In the genomic region with DNA sequence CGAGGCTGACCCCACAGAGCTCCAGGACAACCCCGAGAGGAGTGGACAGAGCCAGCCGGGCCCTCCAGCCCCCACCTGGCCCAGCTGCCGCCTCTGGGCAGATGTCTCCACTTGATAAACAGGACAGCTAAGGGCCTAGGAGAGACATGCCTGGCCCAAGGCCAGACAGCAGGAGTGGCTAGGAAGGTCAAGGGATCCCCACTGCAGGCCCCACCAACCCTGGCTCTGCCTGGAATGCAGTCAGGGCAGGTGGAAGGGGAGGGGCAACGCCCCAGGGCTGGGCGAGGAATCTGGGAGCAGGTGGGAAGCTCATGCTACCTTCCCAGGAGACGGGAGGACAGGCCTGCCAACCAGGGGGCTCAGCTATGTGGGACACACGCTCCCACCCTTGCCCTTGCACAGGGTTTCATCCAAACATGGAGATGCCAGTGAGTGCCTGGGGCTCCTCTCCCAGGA, we compare ENCODE assay signal across 8 cellular contexts. TPM values are rescaled to one million over a fixed set of nuclear protein-coding genes. Genes with fewer than 3 reads are reported as not detected.
DNase-seq lines count a peak whose midpoint lies in the region; TF ChIP-seq lines count a peak whose summit lies in the region.

No MANE protein-coding gene starts in this region.

- intact Hi-C loops in colonic mucosa (cut with DNase I), result no loop called here

- H3K4me3 ChIP-seq in BLaER1 (peak overlapping the region; percentile 61), colonic mucosa (no peak overlapping the region), muscle layer of colon (ENCODE audit: low read depth in 1 of 2, low read length in 2 of 2) (no peak overlapping the region)

- H3K27ac ChIP-seq in BLaER1 (peak overlapping the region; percentile 85), colonic mucosa (peak overlapping the region; percentile 50), muscle layer of colon (ENCODE audit: low read depth, low read length) (peak overlapping the region; percentile 43)

- H3K9ac ChIP-seq in BLaER1 (peak overlapping the region; percentile 71), colonic mucosa (ENCODE audit: low read depth in 2 of 2, low read length in 2 of 2) (peak overlapping the region; percentile 64 to 73), muscle layer of colon (ENCODE audit: low read length) (no peak overlapping the region)

- no peaks in the 10 kb centered on the region for H3K27me3 ChIP-seq in BLaER1
- H3K27me3 ChIP-seq in colonic mucosa, result no peaks in the 10 kb centered on the region
- no peaks in the 10 kb centered on the region for H3K27me3 ChIP-seq in muscle layer of colon (ENCODE audit: control insufficient read depth in 1 of 2, insufficient read depth in 2 of 2, low read length in 2 of 2)

- peaks cover 100% of the 10 kb centered on the region for H3K4me1 ChIP-seq in BLaER1
- peaks cover 44% of the 10 kb centered on the region for H3K4me1 ChIP-seq in colonic mucosa
- peaks cover 76% of the 10 kb centered on the region for H3K4me1 ChIP-seq in muscle layer of colon (ENCODE audit: insufficient read depth, low read length)

- H3K36me3 ChIP-seq in BLaER1, result peaks cover 6% of the 10 kb centered on the region; the same call in 1 of the 2 replicates
- H3K36me3 ChIP-seq in colonic mucosa, result no peaks in the 10 kb centered on the region
- no peaks in the 10 kb centered on the region for H3K36me3 ChIP-seq in muscle layer of colon (ENCODE audit: insufficient read depth, low read length)

- peaks cover 100% of the 10 kb centered on the region for H4K20me1 ChIP-seq in BLaER1

- DNase-seq in NCI-H146 (lab: John Stamatoyannopoulos, UW) (peak; percentile 54), colonic mucosa (peak; percentile 80), HCEC 1CT (no peak), SW 1271 (lab: John Stamatoyannopoulos, UW) (no peak), GM20000 (ENCODE audit: low spot score) (no peak)
- no peak for DNase-seq in effector CD8-positive, alpha-beta T cell (lab: John Stamatoyannopoulos, UW)

- TF ChIP-seq CTCF in colonic mucosa (IDR thresholded peaks at IDR 0.05) (no peak), GM20000 (IDR thresholded peaks at IDR 0.05; ENCODE audit: extremely low read depth, missing control alignments) (no peak)

- H3K9me3 ChIP-seq in BLaER1, result no peaks in the 10 kb centered on the region
- H3K9me3 ChIP-seq in colonic mucosa, result no peaks in the 10 kb centered on the region
- H3K9me3 ChIP-seq in muscle layer of colon (ENCODE audit: low read length), result no peaks in the 10 kb centered on the region

- H3K4me2 ChIP-seq in BLaER1, result peak overlapping the region; percentile 100

RNA-seq across cellular contexts. Expression of a gene that starts 25.2 kb away (rescaled TPM):
- total RNA-seq in colonic mucosa, result 10 to 100 TPM; 54.0 to 66.6 TPM

RNA-seq across cellular contexts. Expression of a gene that starts 27.2 kb away (rescaled TPM):
- total RNA-seq in colonic mucosa, result 10 to 100 TPM; 15.6 to 53.2 TPM

RNA-seq across cellular contexts. Expression of a gene that starts 31.8 kb away (rescaled TPM):
- total RNA-seq in colonic mucosa, result 10 to 100 TPM; 38.0 to 63.2 TPM

RNA-seq across cellular contexts. Expression of a gene that starts 36.6 kb away (rescaled TPM):
- 100 to 1,000 TPM; 197 to 218 TPM for total RNA-seq in colonic mucosa

Comparison
In these comparisons a context has a peak if more than half of its experiments do, and no peak if none do; other contexts are left out.
1. DNase-seq: peak in NCI-H146 (single experiment) and colonic mucosa (single experiment); none in HCEC 1CT (single experiment), effector CD8-positive, alpha-beta T cell (single experiment), SW 1271 (0 of 2) and GM20000 (single experiment).
2. Peak in every context shown above with its lines, with median percentiles within 50 percentile points of each other: H3K27ac ChIP-seq.